Comparison of ENCODE assay signal across 1 cellular context in the genomic region with DNA sequence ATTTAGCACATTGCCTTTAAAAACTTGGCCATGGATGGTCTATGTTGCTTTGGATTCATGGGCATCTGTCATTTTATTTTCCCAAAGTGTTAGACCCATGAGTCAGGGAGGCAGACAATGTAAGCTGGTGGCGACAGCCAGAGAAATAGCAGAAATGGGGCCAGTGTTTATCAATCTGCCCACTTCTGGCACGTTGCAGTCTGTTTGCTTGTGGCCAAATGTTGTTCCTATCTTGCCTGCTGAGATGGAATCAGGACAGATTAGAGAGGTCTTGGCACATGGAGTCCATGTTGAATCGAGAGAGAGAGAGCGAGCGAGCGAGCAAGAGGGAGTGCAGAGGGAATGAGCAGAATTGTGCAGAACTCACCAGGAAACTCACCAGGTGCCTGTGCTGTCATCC.
TF ChIP-seq lines count a peak whose summit lies in the region.

No MANE protein-coding gene starts in this region.

TF ChIP-seq in WTC11, 78 proteins besides CTCF, POLR2A, EP300 and RAD21 (continued from another document):
- no peak for TF ChIP-seq STAT6 (CRISPR knock-in tag; conservative IDR thresholded peaks at IDR 0.05; ENCODE audit: low read depth)
- no peak for TF ChIP-seq NR3C1 (CRISPR knock-in tag; conservative IDR thresholded peaks at IDR 0.05; ENCODE audit: low read depth)
- TF ChIP-seq, protein P1, sequence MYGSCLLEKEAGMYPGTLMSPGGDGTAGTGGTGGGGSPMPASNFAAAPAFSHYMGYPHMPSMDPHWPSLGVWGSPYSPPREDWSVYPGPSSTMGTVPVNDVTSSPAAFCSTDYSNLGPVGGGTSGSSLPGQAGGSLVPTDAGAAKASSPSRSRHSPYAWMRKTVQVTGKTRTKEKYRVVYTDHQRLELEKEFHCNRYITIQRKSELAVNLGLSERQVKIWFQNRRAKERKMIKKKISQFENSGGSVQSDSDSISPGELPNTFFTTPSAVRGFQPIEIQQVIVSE (CRISPR knock-in tag; IDR thresholded peaks at IDR 0.05; ENCODE audit: borderline replicate concordance): no peak
- no peak for TF ChIP-seq JAZF1 (CRISPR knock-in tag; IDR thresholded peaks at IDR 0.05)
- TF ChIP-seq ATF1 (CRISPR knock-in tag; IDR thresholded peaks at IDR 0.05): no peak
- no peak for TF ChIP-seq FOXP1 (CRISPR knock-in tag; IDR thresholded peaks at IDR 0.05; ENCODE audit: borderline replicate concordance)
- TF ChIP-seq ZSCAN18 (CRISPR knock-in tag; IDR thresholded peaks at IDR 0.05): no peak
- TF ChIP-seq NFYB (CRISPR knock-in tag; conservative IDR thresholded peaks at IDR 0.05; ENCODE audit: low read depth): no peak
- no peak for TF ChIP-seq ZMAT4 (CRISPR knock-in tag; IDR thresholded peaks at IDR 0.05)
- TF ChIP-seq MLX (CRISPR knock-in tag; IDR thresholded peaks at IDR 0.05): no peak
